Comparison of ENCODE assay signal across 8 cellular contexts in the genomic region with DNA sequence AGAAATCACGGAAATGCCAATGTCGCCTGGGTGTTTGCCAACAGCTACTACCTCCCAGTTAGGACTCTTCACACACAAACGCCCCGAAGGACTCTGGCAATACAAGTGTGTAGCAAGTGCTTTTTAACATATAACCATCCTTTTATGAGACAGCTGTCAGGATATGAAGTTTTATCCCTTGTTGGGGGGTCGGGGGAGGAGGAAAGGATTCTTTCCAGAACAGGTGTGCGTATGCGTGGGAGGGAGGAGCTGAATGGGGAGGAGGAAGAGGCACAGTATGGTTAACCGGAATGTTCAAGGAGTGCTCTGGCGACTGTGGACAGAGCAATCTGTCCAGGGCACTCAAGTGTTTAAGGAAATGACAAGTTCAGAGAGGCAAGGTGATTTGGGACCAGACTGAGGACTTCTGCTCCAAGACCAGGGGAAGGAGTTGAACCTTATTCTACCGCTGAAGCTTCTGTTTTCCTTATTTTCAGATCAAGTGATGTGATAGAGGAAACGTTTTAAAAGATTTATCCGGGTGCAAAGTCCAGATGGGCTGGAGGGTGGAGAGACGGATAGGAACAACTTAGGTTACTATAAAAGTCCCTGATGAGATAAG. TPM values are rescaled to one million over a fixed set of nuclear protein-coding genes. Genes with fewer than 3 reads are reported as not detected.
A peak's percentile ranks its signal among the peaks of the same experiment; 100 is the strongest.
DNase-seq lines count a peak whose midpoint lies in the region; ATAC-seq and TF ChIP-seq lines count a peak whose summit lies in the region.

No MANE protein-coding gene starts in this region.

- no peaks in the 10 kb centered on the region for H3K9me3 ChIP-seq in mucosa of descending colon

- H3K4me3 ChIP-seq in LNCaP clone FGC (ENCODE audit: low read depth, low read length) (peak overlapping the region; percentile 60), cardiac fibroblast (replicated peaks in 1 of 2; ENCODE audit: low read depth in 2 of 2, low read length in 2 of 2) (peak overlapping the region; percentile 67 to 72), mucosa of descending colon (no peak overlapping the region)

- no peak for TF ChIP-seq CTCF in LNCaP clone FGC (IDR thresholded peaks at IDR 0.05; ENCODE audit: control insufficient read depth, extremely low read depth, insufficient read depth)
- TF ChIP-seq CTCF in cardiac fibroblast (IDR thresholded peaks at IDR 0.05; ENCODE audit: low read depth, low read length), result no peak
- no peak for TF ChIP-seq CTCF in mucosa of descending colon (IDR thresholded peaks at IDR 0.05)

- intact Hi-C loops in mucosa of descending colon (cut with DNase I, micrococcal nuclease), result no loop called here

- peak; percentile 20 for DNase-seq in COLO668 (lab: John Stamatoyannopoulos, UW; ENCODE audit: unreplicated experiment)
- no peak for DNase-seq in LNCaP clone FGC (ENCODE audit: low read depth)
- no peak for DNase-seq in cardiac fibroblast (ENCODE audit: low read depth in 2 of 2)
- DNase-seq in mucosa of descending colon, result peak; percentile 51 to 85 (median 57)
- DNase-seq in activated gamma-delta T cell treated with Interleukin-2 at 50 U/mL for 16 hours, result no peak
- DNase-seq in NCI-H128 (lab: John Stamatoyannopoulos, UW; ENCODE audit: unreplicated experiment), result no peak
- DNase-seq in stimulated activated CD4-positive, alpha-beta T cell treated with anti-CD3 and anti-CD28 coated beads, Interleukin-15, amount 100 ng/mL, for 24 hours, result no peak

- H3K36me3 ChIP-seq in mucosa of descending colon (ENCODE audit: low read depth), result no peaks in the 10 kb centered on the region

- H3K4me1 ChIP-seq in mucosa of descending colon (ENCODE audit: low read depth), result peaks cover 46% of the 10 kb centered on the region

- ATAC-seq in mucosa of descending colon, result peak; percentile 63
- ATAC-seq in GM21381 (IDR thresholded peaks at IDR 0.05; ENCODE audit: unreplicated experiment), result no peak

RNA-seq across cellular contexts. Expression of a gene that starts 1.3 kb away (rescaled TPM):
- 100 to 1,000 TPM; 419 to 945 (median 666) TPM for total RNA-seq in mucosa of descending colon

Comparison
In these comparisons a context has a peak if more than half of its experiments do, and no peak if none do; other contexts are left out.
1. DNase-seq: peak in COLO668 (single experiment) and mucosa of descending colon (3 of 3); none in LNCaP clone FGC (single experiment), cardiac fibroblast (0 of 2), activated gamma-delta T cell treated with Interleukin-2 at 50 U/mL for 16 hours (single experiment), NCI-H128 (single experiment) and stimulated activated CD4-positive, alpha-beta T cell treated with anti-CD3 and anti-CD28 coated beads, Interleukin-15, amount 100 ng/mL, for 24 hours (single experiment).